Comparison of ENCODE assay signal across 9 cellular contexts in genomic region chr20:23340524-23340923, GRCh38. TPM values are rescaled to one million over a fixed set of nuclear protein-coding genes. Genes with fewer than 3 reads are reported as not detected.
A peak's percentile ranks its signal among the peaks of the same experiment; 100 is the strongest.
DNase-seq lines count a peak whose midpoint lies in the region; ATAC-seq, FAIRE-seq and TF ChIP-seq lines count a peak whose summit lies in the region.
"Had no signal": no experiment of that assay in that cellular context is flagged by ENCODE, and none has a peak within 500 bp of the region (broad histone marks: within the 10 kb centered on the region; RNA-seq: fewer than 3 reads in every experiment).

No MANE protein-coding gene starts in this region.

- H3K27me3 ChIP-seq in SK-N-SH (ENCODE audit: insufficient read depth) = peaks cover 31% of the 10 kb centered on the region; the same call in 1 of the 2 replicates
- peaks cover 2 to 3% of the 10 kb centered on the region in 2 experiments for H3K27me3 ChIP-seq in endothelial cell of umbilical vein (ENCODE audit: control insufficient read depth in 2 of 2, insufficient read depth in 2 of 2, low read length in 2 of 2)

- no peaks in the 10 kb centered on the region for H3K79me2 ChIP-seq in SK-N-SH (ENCODE audit: insufficient read depth)
- H3K79me2 ChIP-seq in endothelial cell of umbilical vein (ENCODE audit: control insufficient read depth, insufficient read depth, low read length) = no peaks in the 10 kb centered on the region

- no peaks in the 10 kb centered on the region for H3F3A ChIP-seq in SK-N-SH (replicated peaks; ENCODE audit: insufficient read depth)

- H3K9ac ChIP-seq in SK-N-SH (no peak overlapping the region), endothelial cell of umbilical vein (replicated peaks; ENCODE audit: extremely low read depth, insufficient read depth, low read length) (no peak overlapping the region)

- CTCF ChIA-PET in A549 (lab: Yijun Ruan, JAX) = interaction anchor here (0.6 to 14.6 kb wide), 96 partner anchors 10 to 1026 kb away, joined by 3 to 378 read pairs (median 4); partner anchors contain the start of genes FOXA2, NXT1 and THBD
- CTCF ChIA-PET in SK-N-SH (lab: Yijun Ruan, JAX) = interaction anchor here (0.7 to 9.0 kb wide), 26 partner anchors 9 to 1004 kb away, joined by 3 to 131 read pairs (median 4); partner anchors contain the start of genes NAPB and NXT1
- CTCF ChIA-PET in endothelial cell of umbilical vein (lab: Charles Lee) = interaction anchor here (0.5 to 8.8 kb wide), 72 partner anchors 9 to 1006 kb away, joined by 3 to 222 read pairs (median 5); partner anchors contain the start of genes CD93, NXT1 and THBD

- dilution Hi-C loops in endothelial cell of umbilical vein (cut with MboI; ENCODE audit: extremely low pct_ligation_motif_present, low sequenced_read_pairs) = no loop called here

- POLR2A ChIA-PET in A549 (lab: Yijun Ruan, JAX) = interaction anchor here (0.5 to 4.5 kb wide), 9 partner anchors 10 to 654 kb away, joined by 3 to 48 read pairs (median 4); partner anchors contain the start of genes NXT1 and THBD
- POLR2A ChIA-PET in SK-N-SH (lab: Yijun Ruan, JAX) = interaction anchor here (0.8 kb wide), 1 partner anchor 10 kb away, joined by 5 read pairs; the partner anchor contains the start of gene NXT1
- POLR2A ChIA-PET in endothelial cell of umbilical vein (lab: Charles Lee) = interaction anchor here (0.7 to 2.6 kb wide), 2 partner anchors 15 to 289 kb away, joined by 6 to 8 read pairs; no protein-coding TSS in a partner anchor

- H3K9me3 ChIP-seq in A549 = no peaks in the 10 kb centered on the region
- H3K9me3 ChIP-seq in SK-N-SH = no peaks in the 10 kb centered on the region
- no peaks in the 10 kb centered on the region for H3K9me3 ChIP-seq in endothelial cell of umbilical vein (replicated peaks; ENCODE audit: control insufficient read depth, insufficient read depth, low read length)
- H3K9me3 ChIP-seq in mucosa of descending colon = no peaks in the 10 kb centered on the region

- WGBS in A549 (ENCODE audit: missing lambda C conversion rate) = 22% methylated on average over 9 of the region's 9 CpGs
- 13% methylated on average over 9 of the region's 9 CpGs for WGBS in SK-N-SH (ENCODE audit: low lambda C conversion rate)

- TF ChIP-seq EP300 in A549 (IDR thresholded peaks at IDR 0.05) = no peak
- TF ChIP-seq EP300 in SK-N-SH (IDR thresholded peaks at IDR 0.05; ENCODE audit: borderline replicate concordance in 1 of 2, low read depth in 1 of 2, low read length in 1 of 2) = no peak

- TF ChIP-seq POLR2A in A549 (IDR thresholded peaks at IDR 0.05; ENCODE audit: low read length) (no peak), endothelial cell of umbilical vein (IDR thresholded peaks at IDR 0.05; ENCODE audit: low read depth, low read length) (no peak), GM18505 (IDR thresholded peaks at IDR 0.05; ENCODE audit: borderline replicate concordance, extremely low read depth, insufficient read depth, insufficient read length) (no peak)

- no peaks in the 10 kb centered on the region for H4K20me1 ChIP-seq in SK-N-SH (ENCODE audit: insufficient read depth)
- no peaks in the 10 kb centered on the region for H4K20me1 ChIP-seq in endothelial cell of umbilical vein (replicated peaks; ENCODE audit: control insufficient read depth, extremely low read depth, insufficient read depth, low read length)

- H3K27ac ChIP-seq in A549 = peak overlapping the region; percentile 6 to 60; a peak in 5 of 6 replicates
- H3K27ac ChIP-seq in SK-N-SH (ENCODE audit: low read depth in 2 of 2, low read length in 1 of 2) = no peak overlapping the region
- H3K27ac ChIP-seq in endothelial cell of umbilical vein (ENCODE audit: insufficient read depth, low read depth, low read length) = no peak overlapping the region

- no peaks in the 10 kb centered on the region for H3K9me2 ChIP-seq in SK-N-SH

- H3K4me2 ChIP-seq in A549 = no peak overlapping the region
- no peak overlapping the region for H3K4me2 ChIP-seq in SK-N-SH
- no peak overlapping the region for H3K4me2 ChIP-seq in endothelial cell of umbilical vein (ENCODE audit: insufficient read depth, low read length)

- H3K36me3 ChIP-seq in SK-N-SH (replicated peaks in 1 of 2; ENCODE audit: control insufficient read depth in 1 of 2, insufficient read depth in 2 of 2, low read length in 1 of 2) (no peaks in the 10 kb centered on the region), endothelial cell of umbilical vein (ENCODE audit: control insufficient read depth in 2 of 2, extremely low read depth in 1 of 2, insufficient read depth in 2 of 2, low read length in 2 of 2) (no peaks in the 10 kb centered on the region), mucosa of descending colon (ENCODE audit: low read depth) (no peaks in the 10 kb centered on the region)

- peak; percentile 92 to 96 for TF ChIP-seq RAD21 in A549 (conservative IDR thresholded peaks at IDR 0.05 in 1 of 2, IDR thresholded peaks at IDR 0.05 in 1 of 2)
- TF ChIP-seq RAD21 in SK-N-SH (IDR thresholded peaks at IDR 0.05; ENCODE audit: low read length) = peak; percentile 89

- H3K9me1 ChIP-seq in endothelial cell of umbilical vein (replicated peaks; ENCODE audit: control insufficient read depth, extremely low read depth, insufficient read depth, low read length) = no peaks in the 10 kb centered on the region

- intact Hi-C loops in endothelial cell of umbilical vein (cut with micrococcal nuclease) (loop anchor here (1.0 kb wide), 5 partner anchors 95 to 1001 kb away; no protein-coding TSS in a partner anchor), mucosa of descending colon (cut with DNase I, micrococcal nuclease) (no loop called here)

- ATAC-seq in A549 (peak; percentile 85 to 95), mucosa of descending colon (peak; percentile 33), HG03196 (IDR thresholded peaks at IDR 0.05; ENCODE audit: unreplicated experiment) (no peak), GM18505 (IDR thresholded peaks at IDR 0.05; ENCODE audit: unreplicated experiment) (no peak)

- H3K4me1 ChIP-seq in A549 (no peaks in the 10 kb centered on the region), SK-N-SH (ENCODE audit: control insufficient read depth in 1 of 2, insufficient read depth in 2 of 2, low read depth in 1 of 2, low read length in 1 of 2) (no peaks in the 10 kb centered on the region; a peak in 1 of 4 replicates), endothelial cell of umbilical vein (ENCODE audit: control insufficient read depth, extremely low read depth, insufficient read depth, low read length) (no peaks in the 10 kb centered on the region), mucosa of descending colon (ENCODE audit: low read depth) (no peaks in the 10 kb centered on the region)

- H3K4me3 ChIP-seq in A549 = no peak overlapping the region
- H3K4me3 ChIP-seq in LNCaP clone FGC (ENCODE audit: low read depth, low read length) = no peak overlapping the region
- H3K4me3 ChIP-seq in SK-N-SH (ENCODE audit: low read depth in 2 of 2, low read length in 1 of 2) = no peak overlapping the region
- no peak overlapping the region for H3K4me3 ChIP-seq in endothelial cell of umbilical vein (replicated peaks in 1 of 3; ENCODE audit: insufficient read depth in 1 of 3, low read depth in 1 of 3, low read length in 3 of 3)
- no peak overlapping the region for H3K4me3 ChIP-seq in mucosa of descending colon

- H2AFZ ChIP-seq in SK-N-SH (ENCODE audit: low read depth) (no peak overlapping the region), endothelial cell of umbilical vein (ENCODE audit: low read depth, low read length) (no peak overlapping the region)

- FAIRE-seq in A549 (lab: Jason Lieb, UNC) (peak; percentile 88), endothelial cell of umbilical vein (lab: Jason Lieb, UNC) (peak; percentile 93)
- FAIRE-seq: endometrium had no signal

- no TSS peak for BruUV-seq in endothelial cell of umbilical vein (replicated peaks; lab: Mats Ljungman, UMichigan)

- DNase-seq in A549 (ENCODE audit: low read depth in 1 of 2, low spot score in 1 of 2) (peak; percentile 83 to 87), GM03348 (ENCODE audit: low spot score) (peak; percentile 76), LNCaP clone FGC (ENCODE audit: low read depth) (peak; percentile 72), SK-N-SH (peak; percentile 67), endothelial cell of umbilical vein (ENCODE audit: low read depth, low spot score) (peak; percentile 84), mucosa of descending colon (peak in 1 of 3 donors; percentile 53)

- TF ChIP-seq CTCF in A549 (IDR thresholded peaks at IDR 0.05) = peak; percentile 90
- TF ChIP-seq CTCF in LNCaP clone FGC (IDR thresholded peaks at IDR 0.05; ENCODE audit: control insufficient read depth, extremely low read depth, insufficient read depth) = peak; percentile 96
- TF ChIP-seq CTCF in SK-N-SH (IDR thresholded peaks at IDR 0.05) = peak; percentile 76
- peak; percentile 64 to 71 for TF ChIP-seq CTCF in endothelial cell of umbilical vein (IDR thresholded peaks at IDR 0.05; ENCODE audit: extremely low read depth in 1 of 2, insufficient read depth in 1 of 2, low read depth in 1 of 2, low read length in 2 of 2)
- TF ChIP-seq CTCF in mucosa of descending colon (IDR thresholded peaks at IDR 0.05) = no peak

RNA-seq across cellular contexts. Expression of gene NXT1, which starts 10.1 kb away (rescaled TPM):
- 68.2 and 71.8 TPM in 2 replicates for polyA plus RNA-seq in A549 (2011; rRNA removed)
- 97.1 and 104 TPM in 2 replicates for polyA plus RNA-seq in A549 (2012; cell fraction: cytosol; rRNA removed)
- 59.9 and 65.3 TPM in 2 replicates for polyA plus RNA-seq in A549 (2012; cell fraction: nucleus; rRNA removed)
- 44.3 to 45.5 TPM (median 45.1 TPM) in 3 replicates for polyA plus RNA-seq in A549 (2017; fragmentation: RNase III; extraction: RNeasy Plus Mini Kit Qiagen cat#74134 plus additional on column Dnase treatment)
- 42.8 and 48.1 TPM in 2 replicates for polyA minus RNA-seq in A549 (2011; rRNA and poly(A)+ RNA removed)
- 28.2 TPM in 2 replicates for polyA plus RNA-seq in SK-N-SH (2012; rRNA removed)
- 24.1 and 25.9 TPM in 2 replicates for polyA plus RNA-seq in SK-N-SH (2012; cell fraction: cytosol; rRNA removed)
- polyA plus RNA-seq in SK-N-SH (2012; cell fraction: nucleus; rRNA removed) = 15.3 and 18.1 TPM in 2 replicates
- 27.1 and 28.5 TPM in 2 replicates for total RNA-seq in endothelial cell of umbilical vein
- polyA plus RNA-seq in endothelial cell of umbilical vein = 39.2 and 40.2 TPM in 2 replicates
- polyA plus RNA-seq in endothelial cell of umbilical vein (2011; cell fraction: cytosol; rRNA removed) = 34.6 and 43.2 TPM in 2 replicates
- 17.9 and 19.9 TPM in 2 replicates for polyA plus RNA-seq in endothelial cell of umbilical vein (2011; cell fraction: nucleus; rRNA removed)
- 28.4 and 32.3 TPM in 2 replicates for polyA plus RNA-seq in endothelial cell of umbilical vein (2012)
- 18.0 and 19.8 TPM in 2 replicates for polyA minus RNA-seq in endothelial cell of umbilical vein
- 12.4 TPM for polyA minus RNA-seq in endothelial cell of umbilical vein (2011; cell fraction: cytosol; rRNA and poly(A)+ RNA removed)
- 6.6 TPM in 2 replicates for polyA minus RNA-seq in endothelial cell of umbilical vein (2011; cell fraction: nucleus; rRNA and poly(A)+ RNA removed)
- 10 to 100 TPM in 2 of 3 donors, 1 to 10 TPM in 1; 9.9 to 12.9 (median 10.6) TPM for total RNA-seq in mucosa of descending colon

RNA-seq across cellular contexts. Expression of gene GZF1, which starts 21.5 kb away (rescaled TPM):
- polyA plus RNA-seq in A549 (2011; rRNA removed) = 24.7 and 33.4 TPM in 2 replicates
- polyA plus RNA-seq in A549 (2012; cell fraction: cytosol; rRNA removed) = 31.3 and 34.5 TPM in 2 replicates
- polyA plus RNA-seq in A549 (2012; cell fraction: nucleus; rRNA removed) = 37.6 and 68.6 TPM in 2 replicates
- 13.2 to 16.1 TPM (median 15.6 TPM) in 3 replicates for polyA plus RNA-seq in A549 (2017; fragmentation: RNase III; extraction: RNeasy Plus Mini Kit Qiagen cat#74134 plus additional on column Dnase treatment)
- 69.4 and 96.5 TPM in 2 replicates for polyA minus RNA-seq in A549 (2011; rRNA and poly(A)+ RNA removed)
- 15.0 and 20.6 TPM in 2 replicates for polyA plus RNA-seq in SK-N-SH (2012; rRNA removed)
- polyA plus RNA-seq in SK-N-SH (2012; cell fraction: cytosol; rRNA removed) = 9.9 and 15.7 TPM in 2 replicates
- 63.0 and 71.0 TPM in 2 replicates for polyA plus RNA-seq in SK-N-SH (2012; cell fraction: nucleus; rRNA removed)
- total RNA-seq in endothelial cell of umbilical vein = 10.0 and 12.5 TPM in 2 replicates
- polyA plus RNA-seq in endothelial cell of umbilical vein = 9.7 and 19.6 TPM in 2 replicates
- 9.3 and 14.4 TPM in 2 replicates for polyA plus RNA-seq in endothelial cell of umbilical vein (2011; cell fraction: cytosol; rRNA removed)
- 29.8 and 58.4 TPM in 2 replicates for polyA plus RNA-seq in endothelial cell of umbilical vein (2011; cell fraction: nucleus; rRNA removed)
- 8.6 and 11.6 TPM in 2 replicates for polyA plus RNA-seq in endothelial cell of umbilical vein (2012)
- polyA minus RNA-seq in endothelial cell of umbilical vein = 48.7 and 50.8 TPM in 2 replicates
- 19.0 TPM for polyA minus RNA-seq in endothelial cell of umbilical vein (2011; cell fraction: cytosol; rRNA and poly(A)+ RNA removed)
- polyA minus RNA-seq in endothelial cell of umbilical vein (2011; cell fraction: nucleus; rRNA and poly(A)+ RNA removed) = 27.7 and 30.5 TPM in 2 replicates
- total RNA-seq in mucosa of descending colon = 10 to 100 TPM in 1 of 3 donors, 1 to 10 TPM in 2; 5.8 to 16.2 (median 9.3) TPM

Comparison
In these comparisons a context has a peak if more than half of its experiments do, and no peak if none do; other contexts are left out.
1. ATAC-seq: peak in A549 (2 of 2) and mucosa of descending colon (single experiment); none in HG03196 (single experiment) and GM18505 (single experiment).
2. H3K27ac ChIP-seq: peak in A549 (2 of 2); none in SK-N-SH (0 of 2) and endothelial cell of umbilical vein (single experiment).
3. Of the 12 proteins assayed by ChIP-seq in both A549 and SK-N-SH: peak only in A549: MAX; only in SK-N-SH: none; in both: CTCF, RAD21 and SMC3; in neither: 8.